In genomic region chr15:90478981-90479481, GRCh38 we compare ENCODE assay signal across 10 cellular contexts. TPM values are rescaled to one million over a fixed set of nuclear protein-coding genes. Genes with fewer than 3 reads are reported as not detected.
DNase-seq lines count a peak whose midpoint lies in the region; ATAC-seq and TF ChIP-seq lines count a peak whose summit lies in the region.
"Had no signal": no experiment of that assay in that cellular context is flagged by ENCODE, and none has a peak within 500 bp of the region (broad histone marks: within the 10 kb centered on the region; RNA-seq: fewer than 3 reads in every experiment).

No MANE protein-coding gene starts in this region.

- H2AFZ ChIP-seq in osteoblast (ENCODE audit: low read length), result no peak overlapping the region

- H3K27me3 ChIP-seq in thoracic aorta (replicated peaks; ENCODE audit: insufficient read depth) (no peaks in the 10 kb centered on the region), osteoblast (ENCODE audit: insufficient read depth, low read length) (no peaks in the 10 kb centered on the region)

- peaks cover 11 to 53% of the 10 kb centered on the region in 2 donors for H3K36me3 Mint-ChIP-seq in activated naive CD4-positive, alpha-beta T cell treated with anti-CD3 and anti-CD28 coated beads, Interleukin-2, amount 50 U/mL, for 72 hours
- H3K36me3 Mint-ChIP-seq in activated naive CD4-positive, alpha-beta T cell treated with anti-CD3 and anti-CD28 coated beads, Interleukin-2, amount 10 ng/mL, durations not matched to agents 7 days and 5 days, result peaks cover 62% of the 10 kb centered on the region

- no peaks in the 10 kb centered on the region for H3K9me3 Mint-ChIP-seq in activated naive CD4-positive, alpha-beta T cell treated with anti-CD3 and anti-CD28 coated beads, Interleukin-2, amount 50 U/mL, for 72 hours
- no peaks in the 10 kb centered on the region for H3K9me3 Mint-ChIP-seq in activated naive CD4-positive, alpha-beta T cell treated with anti-CD3 and anti-CD28 coated beads, Interleukin-2, amount 10 ng/mL, durations not matched to agents 7 days and 5 days

- TF ChIP-seq CTCF in thoracic aorta (IDR thresholded peaks at IDR 0.05) (no peak), osteoblast (IDR thresholded peaks at IDR 0.05; ENCODE audit: extremely low read depth, low read depth, low read length) (no peak)

- H3K36me3 ChIP-seq in thoracic aorta, result peaks cover 47% of the 10 kb centered on the region
- H3K36me3 ChIP-seq in osteoblast (ENCODE audit: insufficient read depth, low read length), result peaks cover 73% of the 10 kb centered on the region

- no peak overlapping the region for H3K4me3 Mint-ChIP-seq in activated naive CD4-positive, alpha-beta T cell treated with anti-CD3 and anti-CD28 coated beads, Interleukin-2, amount 10 ng/mL, durations not matched to agents 7 days and 5 days

- peaks cover 43% of the 10 kb centered on the region for H3K4me1 Mint-ChIP-seq in activated naive CD4-positive, alpha-beta T cell treated with anti-CD3 and anti-CD28 coated beads, Interleukin-2, amount 10 ng/mL, durations not matched to agents 7 days and 5 days

- DNase-seq in activated naive CD4-positive, alpha-beta T cell treated with anti-CD3 and anti-CD28 coated beads, Interleukin-2, amount 50 U/mL, for 72 hours (ENCODE audit: low spot score in 2 of 2), result no peak
- no peak for DNase-seq in activated naive CD4-positive, alpha-beta T cell treated with anti-CD3 and anti-CD28 coated beads, Interleukin-2, amount 10 ng/mL, durations not matched to agents 7 days and 5 days
- peak; percentile 63 for DNase-seq in NCI-H226
- peak; percentile 38 for DNase-seq in dermis blood vessel endothelial cell
- no peak for DNase-seq in thoracic aorta (ENCODE audit: low spot score)
- DNase-seq in DMS114 treated with DMSO at 0.1 percent for 48 hours (lab: John Stamatoyannopoulos, UW; ENCODE audit: unreplicated experiment), result no peak
- DNase-seq in NCI-H1105 (lab: John Stamatoyannopoulos, UW), result no peak
- no peak for DNase-seq in osteoblast (ENCODE audit: insufficient read length, low spot score, missing footprints)
- DNase-seq: AML-193, NCI-H1417 treated with DMSO at 0.1 percent for 48 hours had no signal

- no peaks in the 10 kb centered on the region for H3K79me2 ChIP-seq in osteoblast (ENCODE audit: insufficient read depth, low read length)

- H4K20me1 ChIP-seq in osteoblast (ENCODE audit: insufficient read depth, low read length), result no peaks in the 10 kb centered on the region

- H3K4me2 ChIP-seq in osteoblast (ENCODE audit: insufficient read depth, low read length), result no peak overlapping the region

- no peak overlapping the region for H3K4me3 ChIP-seq in thoracic aorta
- no peak overlapping the region for H3K4me3 ChIP-seq in osteoblast (ENCODE audit: insufficient read depth, low read length)

- CTCF ChIA-PET in activated naive CD4-positive, alpha-beta T cell treated with anti-CD3 and anti-CD28 coated beads, Interleukin-2, amount 10 ng/mL, durations not matched to agents 7 days and 5 days (lab: Charles Lee), result interaction anchor here (1.0 to 10.2 kb wide), 4 partner anchors 117 to 407 kb away, joined by 3 to 137 read pairs (median 38); no protein-coding TSS in a partner anchor

- ATAC-seq in activated naive CD4-positive, alpha-beta T cell treated with anti-CD3 and anti-CD28 coated beads, Interleukin-2, amount 50 U/mL, for 72 hours, result peak; percentile 39 to 54
- peak; percentile 4 for ATAC-seq in thoracic aorta (ENCODE audit: insufficient number of reproducible peaks, low FRiP score, low read depth)

- H3K9me3 ChIP-seq in thoracic aorta, result no peaks in the 10 kb centered on the region
- H3K9me3 ChIP-seq in osteoblast (ENCODE audit: low read depth, low read length), result no peaks in the 10 kb centered on the region

- H3K27ac Mint-ChIP-seq in activated naive CD4-positive, alpha-beta T cell treated with anti-CD3 and anti-CD28 coated beads, Interleukin-2, amount 50 U/mL, for 72 hours, result peak overlapping the region in 1 of 2 donors; percentile 32
- no peak overlapping the region for H3K27ac Mint-ChIP-seq in activated naive CD4-positive, alpha-beta T cell treated with anti-CD3 and anti-CD28 coated beads, Interleukin-2, amount 10 ng/mL, durations not matched to agents 7 days and 5 days

- peak overlapping the region; percentile 45 for H3K27ac ChIP-seq in thoracic aorta
- no peak overlapping the region for H3K27ac ChIP-seq in osteoblast (ENCODE audit: low read depth, low read length)

- H3K4me1 ChIP-seq in thoracic aorta (ENCODE audit: control insufficient read depth in 1 of 2, low read depth in 2 of 2), result peaks cover 0 to 21% of the 10 kb centered on the region in 2 donors
- H3K4me1 ChIP-seq in osteoblast (ENCODE audit: insufficient read depth, low read length), result no peaks in the 10 kb centered on the region

- H3K27me3 Mint-ChIP-seq in activated naive CD4-positive, alpha-beta T cell treated with anti-CD3 and anti-CD28 coated beads, Interleukin-2, amount 10 ng/mL, durations not matched to agents 7 days and 5 days, result no peaks in the 10 kb centered on the region

RNA-seq across cellular contexts. Expression of gene CRTC3, which starts 50.7 kb away (rescaled TPM):
- 10 to 100 TPM; 41.8 to 58.1 TPM for total RNA-seq in activated naive CD4-positive, alpha-beta T cell treated with anti-CD3 and anti-CD28 coated beads, Interleukin-2, amount 50 U/mL, for 72 hours
- total RNA-seq in dermis blood vessel endothelial cell (11.1 and 13.4 TPM in 2 replicates), thoracic aorta (10 to 100 TPM; 73.2 to 89.8 TPM), osteoblast (25.0 and 29.2 TPM in 2 replicates)

Comparison
In these comparisons a context has a peak if more than half of its experiments do, and no peak if none do; other contexts are left out.
1. DNase-seq: peak in NCI-H226 (single experiment) and dermis blood vessel endothelial cell (single experiment); none in activated naive CD4-positive, alpha-beta T cell treated with anti-CD3 and anti-CD28 coated beads, Interleukin-2, amount 50 U/mL, for 72 hours (0 of 2), activated naive CD4-positive, alpha-beta T cell treated with anti-CD3 and anti-CD28 coated beads, Interleukin-2, amount 10 ng/mL, durations not matched to agents 7 days and 5 days (single experiment), thoracic aorta (single experiment), DMS114 treated with DMSO at 0.1 percent for 48 hours (single experiment), NCI-H1105 (single experiment) and osteoblast (single experiment).